In genomic region chr9:136545065-136545965, GRCh38 we compare ENCODE assay signal across 8 cellular contexts. TPM values are rescaled to one million over a fixed set of nuclear protein-coding genes. Genes with fewer than 3 reads are reported as not detected.
DNase-seq lines count a peak whose midpoint lies in the region; ATAC-seq and TF ChIP-seq lines count a peak whose summit lies in the region.

No MANE protein-coding gene starts in this region.

- peak overlapping the region; percentile 70 for H3K27ac ChIP-seq in CD4-positive, alpha-beta T cell (ENCODE audit: low read depth, low read length)
- H3K27ac ChIP-seq in MM.1S (ENCODE audit: low read length): peak overlapping the region; percentile 67; the same call in 1 of the 2 replicates

- H3K9me2 ChIP-seq in MM.1S (replicated peaks; ENCODE audit: insufficient read depth, low read length): no peaks in the 10 kb centered on the region

- no peaks in the 10 kb centered on the region for H3K9me3 Mint-ChIP-seq in CD4-positive, alpha-beta T cell
- no peaks in the 10 kb centered on the region for H3K9me3 Mint-ChIP-seq in activated T-cell treated with anti-CD3 and anti-CD28 coated beads, Interleukin-2, amount 50 U/mL, for 72 hours

- H2AFZ ChIP-seq in MM.1S (ENCODE audit: low read length): peak overlapping the region; percentile 65

- no peaks in the 10 kb centered on the region for H3K27me3 ChIP-seq in CD4-positive, alpha-beta T cell (ENCODE audit: control insufficient read depth, insufficient read depth, low read length)
- H3K27me3 ChIP-seq in MM.1S (replicated peaks; ENCODE audit: insufficient read depth, low read length): no peaks in the 10 kb centered on the region

- peak overlapping the region; percentile 84 for H3K9ac ChIP-seq in MM.1S (ENCODE audit: low read length)

- peaks cover 14% of the 10 kb centered on the region for H3K4me1 ChIP-seq in MM.1S (ENCODE audit: low read length)

- CTCF ChIA-PET in CD4-positive, alpha-beta T cell (lab: Charles Lee): no interaction called here

- peak overlapping the region; percentile 77 for H3K27ac Mint-ChIP-seq in CD4-positive, alpha-beta T cell
- H3K27ac Mint-ChIP-seq in activated T-cell treated with anti-CD3 and anti-CD28 coated beads, Interleukin-2, amount 50 U/mL, for 72 hours: no peak overlapping the region

- DNase-seq in CD4-positive, alpha-beta T cell: peak in 8 of 10 experiments; percentile 29 to 66 (median 48)
- DNase-seq in MM.1S: peak; percentile 48
- peak; percentile 84 to 85 for DNase-seq in activated T-cell treated with anti-CD3 and anti-CD28 coated beads, Interleukin-2, amount 50 U/mL, for 72 hours
- DNase-seq in fibroblast of villous mesenchyme (ENCODE audit: low read depth): peak; percentile 27
- DNase-seq in retinal pigment epithelial cell (ENCODE audit: low read depth): no peak
- DNase-seq in SK-N-DZ (ENCODE audit: low spot score): no peak
- DNase-seq in NCI-H1105 (lab: John Stamatoyannopoulos, UW): no peak

- no peaks in the 10 kb centered on the region for H3K27me3 Mint-ChIP-seq in CD4-positive, alpha-beta T cell
- no peaks in the 10 kb centered on the region for H3K27me3 Mint-ChIP-seq in activated T-cell treated with anti-CD3 and anti-CD28 coated beads, Interleukin-2, amount 50 U/mL, for 72 hours (ENCODE audit: low read depth)

- no peaks in the 10 kb centered on the region for H3K36me3 Mint-ChIP-seq in CD4-positive, alpha-beta T cell (ENCODE audit: low read depth)
- peaks cover 0 to 5% of the 10 kb centered on the region in 2 donors for H3K36me3 Mint-ChIP-seq in activated T-cell treated with anti-CD3 and anti-CD28 coated beads, Interleukin-2, amount 50 U/mL, for 72 hours (ENCODE audit: insufficient read depth in 2 of 2)

- H3K9me3 ChIP-seq in CD4-positive, alpha-beta T cell (ENCODE audit: control insufficient read depth, low read length): no peaks in the 10 kb centered on the region
- no peaks in the 10 kb centered on the region for H3K9me3 ChIP-seq in MM.1S (replicated peaks; ENCODE audit: insufficient read depth, low read length)

- peaks cover 3% of the 10 kb centered on the region; the same call in 1 of the 2 replicates for H4K20me1 ChIP-seq in MM.1S (ENCODE audit: insufficient read depth, low read length)

- no peak for TF ChIP-seq CTCF in CD4-positive, alpha-beta T cell (IDR thresholded peaks at IDR 0.05)
- TF ChIP-seq CTCF in MM.1S (IDR thresholded peaks at IDR 0.05; ENCODE audit: low read length) (no peak), fibroblast of villous mesenchyme (IDR thresholded peaks at IDR 0.05; ENCODE audit: insufficient read depth, low read depth, low read length) (no peak), retinal pigment epithelial cell (conservative IDR thresholded peaks at IDR 0.05; ENCODE audit: low read depth, low read length) (no peak)

- ATAC-seq in CD4-positive, alpha-beta T cell (ENCODE audit: poor library complexity): peak; percentile 9
- ATAC-seq in GM21717 (IDR thresholded peaks at IDR 0.05; ENCODE audit: unreplicated experiment): peak; percentile 11
- ATAC-seq in activated T-cell treated with anti-CD3 and anti-CD28 coated beads, Interleukin-2, amount 50 U/mL, for 72 hours (replicated peaks in 1 of 2): peak; percentile 52 to 55

- H3K4me3 Mint-ChIP-seq in CD4-positive, alpha-beta T cell: peak overlapping the region; percentile 91
- peak overlapping the region; percentile 92 to 95 for H3K4me3 Mint-ChIP-seq in activated T-cell treated with anti-CD3 and anti-CD28 coated beads, Interleukin-2, amount 50 U/mL, for 72 hours

- H3K4me3 ChIP-seq in MM.1S (ENCODE audit: low read length): peak overlapping the region; percentile 80
- H3K4me3 ChIP-seq in fibroblast of villous mesenchyme (ENCODE audit: low read depth, low read length): peak overlapping the region; percentile 77
- peak overlapping the region; percentile 72 for H3K4me3 ChIP-seq in retinal pigment epithelial cell (ENCODE audit: low read length)

- no peaks in the 10 kb centered on the region for H3K36me3 ChIP-seq in MM.1S (replicated peaks; ENCODE audit: insufficient read depth, low read length)

- peak overlapping the region; percentile 81 for H3K4me2 ChIP-seq in MM.1S (ENCODE audit: low read depth, low read length)

- peaks cover 49% of the 10 kb centered on the region for H3K79me2 ChIP-seq in MM.1S (ENCODE audit: low read length)

- H3K4me1 Mint-ChIP-seq in CD4-positive, alpha-beta T cell (ENCODE audit: low read depth): peaks cover 31% of the 10 kb centered on the region
- H3K4me1 Mint-ChIP-seq in activated T-cell treated with anti-CD3 and anti-CD28 coated beads, Interleukin-2, amount 50 U/mL, for 72 hours (ENCODE audit: low read depth): peaks cover 50% of the 10 kb centered on the region

- intact Hi-C loops in CD4-positive, alpha-beta T cell (cut with DNase I, micrococcal nuclease): loop anchor here (1.0 to 10.0 kb wide), 6 partner anchors 42 to 182 kb away; partner anchors contain the start of genes SEC16A (in 2 of the 2) and SNAPC4 (in 1 of the 2)

- POLR2A ChIA-PET in CD4-positive, alpha-beta T cell (lab: Charles Lee): interaction anchor here (0.9 to 1.0 kb wide), 3 partner anchors 9 to 62 kb away, joined by 3 to 4 read pairs (median 4); no protein-coding TSS in a partner anchor

- H3F3A ChIP-seq in MM.1S (ENCODE audit: insufficient read depth, low read length): peaks cover 17% of the 10 kb centered on the region

RNA-seq across cellular contexts. Expression of gene NOTCH1, which starts 0.5 kb away (rescaled TPM):
- 10 to 100 TPM; 30.8 to 34.2 TPM for total RNA-seq in CD4-positive, alpha-beta T cell
- 10 to 100 TPM; 71.6 to 84.2 TPM for total RNA-seq in activated T-cell treated with anti-CD3 and anti-CD28 coated beads, Interleukin-2, amount 50 U/mL, for 72 hours
- total RNA-seq in fibroblast of villous mesenchyme: 22.5 and 36.7 TPM in 2 replicates
- polyA plus RNA-seq in SK-N-DZ (2014; cell fraction: cytosol; rRNA removed): 0.20 and 0.44 TPM in 2 replicates
- 0.85 and 12.6 TPM in 2 replicates for polyA plus RNA-seq in SK-N-DZ (2014; cell fraction: nucleus; rRNA removed)

Comparison
In these comparisons a context has a peak if more than half of its experiments do, and no peak if none do; other contexts are left out.
1. DNase-seq: peak in CD4-positive, alpha-beta T cell (8 of 10), MM.1S (single experiment), activated T-cell treated with anti-CD3 and anti-CD28 coated beads, Interleukin-2, amount 50 U/mL, for 72 hours (2 of 2) and fibroblast of villous mesenchyme (single experiment); none in retinal pigment epithelial cell (single experiment), SK-N-DZ (single experiment) and NCI-H1105 (single experiment).
2. Peak in every context shown above with its lines, with median percentiles within 50 percentile points of each other: ATAC-seq and H3K4me3 ChIP-seq.